In genomic region chr18:59921384-59921891, GRCh38 we compare ENCODE assay signal across 1 cellular context.
TF ChIP-seq lines count a peak whose summit lies in the region.

No MANE protein-coding gene starts in this region.

TF ChIP-seq in SK-N-SH, 30 proteins besides CTCF, POLR2A, EP300 and RAD21 (continued from another document):
- TF ChIP-seq USF2 (IDR thresholded peaks at IDR 0.05; ENCODE audit: borderline replicate concordance, low read depth, low read length): no peak
- TF ChIP-seq RFX5 (IDR thresholded peaks at IDR 0.05; ENCODE audit: low read length): no peak
- no peak for TF ChIP-seq EZH2phosphoT487 (IDR thresholded peaks at IDR 0.05; ENCODE audit: borderline replicate concordance, low read depth)
- peak; percentile 37 for TF ChIP-seq JUND (IDR thresholded peaks at IDR 0.05)
- no peak for TF ChIP-seq FOXJ3 (CRISPR knock-in tag; IDR thresholded peaks at IDR 0.05)
- TF ChIP-seq MAX (IDR thresholded peaks at IDR 0.05; ENCODE audit: low read depth): no peak
- peak; percentile 76 for TF ChIP-seq PBX3 (IDR thresholded peaks at IDR 0.05)
- no peak for TF ChIP-seq ELF1 (IDR thresholded peaks at IDR 0.05)
- TF ChIP-seq POLR2AphosphoS5 (IDR thresholded peaks at IDR 0.05; ENCODE audit: low read depth, low read length): no peak
